ENCODE assay signal across 35 cellular contexts in genomic region chr12:52759218-52759617, GRCh38. TPM values are rescaled to one million over a fixed set of nuclear protein-coding genes. Genes with fewer than 3 reads are reported as not detected.
DNase-seq lines count a peak whose midpoint lies in the region; ATAC-seq and TF ChIP-seq lines count a peak whose summit lies in the region.
"Had no signal": no experiment of that assay in that cellular context is flagged by ENCODE, and none has a peak within 500 bp of the region (broad histone marks: within the 10 kb centered on the region; RNA-seq: fewer than 3 reads in every experiment).

No MANE protein-coding gene starts in this region.

- intact Hi-C loops in upper lobe of right lung (cut with DNase I), result no loop called here

- H3K27me3 ChIP-seq in upper lobe of right lung, result peaks cover 4% of the 10 kb centered on the region
- H3K27me3 ChIP-seq: BE2C; BLaER1; BLaER1 treated with 17β-estradiol and CSF1 and Interleukin-3, amounts not matched to agents 10 nM and 100 nM had no signal

- no peak for TF ChIP-seq CTCF in upper lobe of right lung (IDR thresholded peaks at IDR 0.05)

- H3K4me1 ChIP-seq in upper lobe of right lung, result no peaks in the 10 kb centered on the region
- H3K4me1 ChIP-seq: A549; BE2C; BLaER1; BLaER1 treated with 17β-estradiol and CSF1 and Interleukin-3, amounts not matched to agents 10 nM and 100 nM; Caco-2 had no signal

- H3K9me3 ChIP-seq in upper lobe of right lung, result peaks cover 14% of the 10 kb centered on the region
- H3K9me3 ChIP-seq: A549, BE2C had no signal

- ATAC-seq in upper lobe of right lung, result peak; percentile 84
- ATAC-seq in GM21360 (IDR thresholded peaks at IDR 0.05; ENCODE audit: unreplicated experiment), result no peak
- ATAC-seq: A549; CD8-positive, alpha-beta T cell had no signal

- no peak overlapping the region for H3K27ac ChIP-seq in upper lobe of right lung
- H3K27ac ChIP-seq: 22Rv1; A549; BLaER1; BLaER1 treated with 17β-estradiol and CSF1 and Interleukin-3, amounts not matched to agents 10 nM and 100 nM; C4-2B had no signal

- no peaks in the 10 kb centered on the region for H3K36me3 ChIP-seq in upper lobe of right lung
- H3K36me3 ChIP-seq: BE2C; BLaER1; BLaER1 treated with 17β-estradiol and CSF1 and Interleukin-3, amounts not matched to agents 10 nM and 100 nM had no signal

- DNase-seq in CD1c-positive myeloid dendritic cell (ENCODE audit: extremely low spot score), result peak; percentile 1
- peak; percentile 1 for DNase-seq in foreskin melanocyte
- no peak for DNase-seq in upper lobe of right lung
- DNase-seq in NCI-H1694 (lab: John Stamatoyannopoulos, UW), result no peak
- no peak for DNase-seq in NCI-H2171 (lab: John Stamatoyannopoulos, UW)
- DNase-seq: 8988T; ACHN; AML-193; BE2C; C1 segment of cervical spinal cord; Caco-2; Calu3; CD4-positive, alpha-beta memory T cell; CD4-positive, alpha-beta T cell; CD4-positive, CD25-positive, alpha-beta regulatory T cell; CD8-positive, alpha-beta memory T cell; CD8-positive, alpha-beta T cell; COR-L47; DMS 273 treated with DMSO at 0.1 percent for 48 hours; DMS153; DMS53; DMS79; DMS79 treated with DMSO at 0.1 percent for 48 hours; DND-41; EL had no signal

- H3K4me3 ChIP-seq in upper lobe of right lung, result no peak overlapping the region
- H3K4me3 ChIP-seq: A549; BLaER1; BLaER1 treated with 17β-estradiol and CSF1 and Interleukin-3, amounts not matched to agents 10 nM and 100 nM had no signal

RNA-seq across cellular contexts. Expression of gene KRT76, which starts 17.9 kb away (rescaled TPM):
- total RNA-seq in upper lobe of right lung, result not detected
- total RNA-seq: A172; A673; B cell; Caco-2; Calu3; CD4-positive, alpha-beta memory T cell; CD4-positive, alpha-beta T cell; CD4-positive, CD25-positive, alpha-beta regulatory T cell; CD8-positive, alpha-beta memory T cell; CD8-positive, alpha-beta T cell; Daoy had no signal

RNA-seq across cellular contexts. Expression of gene KRT3, which starts 36.7 kb away (rescaled TPM):
- total RNA-seq in upper lobe of right lung, result not detected
- total RNA-seq: A172; A673; B cell; Caco-2; Calu3; CD4-positive, alpha-beta memory T cell; CD4-positive, alpha-beta T cell; CD4-positive, CD25-positive, alpha-beta regulatory T cell; CD8-positive, alpha-beta memory T cell; CD8-positive, alpha-beta T cell; Daoy had no signal

RNA-seq across cellular contexts. Expression of gene KRT4, which starts 54.7 kb away (rescaled TPM):
- 6.8 TPM for total RNA-seq in upper lobe of right lung
- total RNA-seq: A172; A673; B cell; Calu3; CD4-positive, alpha-beta memory T cell; CD4-positive, alpha-beta T cell; CD4-positive, CD25-positive, alpha-beta regulatory T cell; CD8-positive, alpha-beta memory T cell; CD8-positive, alpha-beta T cell; Daoy had no signal

RNA-seq across cellular contexts. Expression of gene KRT77, which starts 55.9 kb away (rescaled TPM):
- not detected for total RNA-seq in upper lobe of right lung
- total RNA-seq: A172; A673; B cell; Caco-2; Calu3; CD4-positive, alpha-beta memory T cell; CD4-positive, CD25-positive, alpha-beta regulatory T cell; CD8-positive, alpha-beta memory T cell; CD8-positive, alpha-beta T cell; Daoy had no signal

Comparison
In these comparisons a context has a peak if more than half of its experiments do, and no peak if none do; other contexts are left out.
1. DNase-seq: peak in CD1c-positive myeloid dendritic cell (single experiment) and foreskin melanocyte (single experiment); none in upper lobe of right lung (single experiment), NCI-H1694 (single experiment) and NCI-H2171 (single experiment).